In genomic region chr2:60676950-60677349, GRCh38 we compare ENCODE assay signal across 26 cellular contexts.
DNase-seq lines count a peak whose midpoint lies in the region; ATAC-seq, FAIRE-seq and TF ChIP-seq lines count a peak whose summit lies in the region.
"Had no signal": no experiment of that assay in that cellular context is flagged by ENCODE, and none has a peak within 500 bp of the region (broad histone marks: within the 10 kb centered on the region; RNA-seq: fewer than 3 reads in every experiment).

No MANE protein-coding gene starts in this region.

- peaks cover 15% of the 10 kb centered on the region for H3K27me3 Mint-ChIP-seq in activated CD8-positive, alpha-beta T cell treated with anti-CD3 and anti-CD28 coated beads, Interleukin-2, amount 10 ng/mL, durations not matched to agents 7 days and 5 days (ENCODE audit: low read depth)
- peaks cover 5% of the 10 kb centered on the region for H3K27me3 Mint-ChIP-seq in activated CD8-positive, alpha-beta T cell treated with anti-CD3 and anti-CD28 coated beads for 36 hours

- no peak overlapping the region for H3K4me2 ChIP-seq in K562 (ENCODE audit: insufficient read depth, low read length)

- DNase-seq in activated CD8-positive, alpha-beta T cell treated with anti-CD3 and anti-CD28 coated beads, Interleukin-2, amount 10 ng/mL, durations not matched to agents 7 days and 5 days: peak; percentile 39
- no peak for DNase-seq in activated CD8-positive, alpha-beta T cell treated with anti-CD3 and anti-CD28 coated beads for 36 hours
- DNase-seq in NB4 (ENCODE audit: low read depth) (peak; percentile 83), K562 (ENCODE audit: extremely low read depth in 1 of 4, low spot score in 3 of 4) (no peak), pons (ENCODE audit: low spot score) (peak; percentile 42), NCI-H2029 (lab: John Stamatoyannopoulos, UW) (no peak)
- DNase-seq: activated CD4-positive, alpha-beta T cell treated with anti-CD3 and anti-CD28 coated beads for 36 hours; activated T-cell treated with anti-CD3 and anti-CD28 coated beads, Interleukin-2, amount 50 U/mL, for 4 hours; CD8-positive, alpha-beta memory T cell; DMS 273 treated with DMSO at 0.1 percent for 48 hours; NCI-H1694; NCI-H2171 treated with DMSO at 0.1 percent for 48 hours; NCI-H510A treated with DMSO at 0.1 percent for 48 hours; stimulated activated CD4-positive, alpha-beta T cell treated with anti-CD3 and anti-CD28 coated beads, Interleukin-2, amount 100 ng/mL, for 24 hours; T-helper 17 cell; transverse colon had no signal

- TF ChIP-seq CTCF in activated CD8-positive, alpha-beta T cell treated with anti-CD3 and anti-CD28 coated beads for 36 hours (IDR thresholded peaks at IDR 0.05): no peak
- no peak for TF ChIP-seq CTCF in NB4 (IDR thresholded peaks at IDR 0.05; ENCODE audit: low read depth, low read length)
- no peak for TF ChIP-seq CTCF in K562 (IDR thresholded peaks at IDR 0.05 in 2 of 3, conservative IDR thresholded peaks at IDR 0.05 in 1 of 3; ENCODE audit: insufficient read depth in 2 of 3, low read depth in 1 of 3, low read length in 3 of 3)

- no peak overlapping the region for H2AFZ ChIP-seq in K562 (ENCODE audit: low read depth, low read length)

- POLR2A ChIA-PET in activated CD8-positive, alpha-beta T cell treated with anti-CD3 and anti-CD28 coated beads, Interleukin-2, amount 10 ng/mL, durations not matched to agents 7 days and 5 days (lab: Charles Lee): interaction anchor here (1.0 kb wide), 1 partner anchor 60 kb away, joined by 3 read pairs; no protein-coding TSS in a partner anchor
- POLR2A ChIA-PET in activated CD8-positive, alpha-beta T cell treated with anti-CD3 and anti-CD28 coated beads for 36 hours (lab: Charles Lee): no interaction called here
- POLR2A ChIA-PET in K562 (lab: Yijun Ruan, JAX): interaction anchor here (0.6 to 0.7 kb wide), 2 partner anchors 24 to 341 kb away, joined by 3 read pairs; partner anchors contain the start of gene PUS10

- H3K4me3 Mint-ChIP-seq in activated CD8-positive, alpha-beta T cell treated with anti-CD3 and anti-CD28 coated beads, Interleukin-2, amount 10 ng/mL, durations not matched to agents 7 days and 5 days: no peak overlapping the region
- H3K4me3 Mint-ChIP-seq in activated CD8-positive, alpha-beta T cell treated with anti-CD3 and anti-CD28 coated beads for 36 hours: no peak overlapping the region
- H3K4me3 Mint-ChIP-seq: activated CD4-positive, alpha-beta T cell treated with anti-CD3 and anti-CD28 coated beads for 36 hours; activated T-cell treated with anti-CD3 and anti-CD28 coated beads, Interleukin-2, amount 50 U/mL, for 4 hours; CD8-positive, alpha-beta memory T cell; natural killer cell treated with Interleukin-12 subunit alpha and Interleukin-12 subunit beta and Interleukin-15 and Interleukin-18, amount 100 ng/mL, for 72 hours; T-helper 17 cell had no signal

- in situ Hi-C loops in K562 (cut with MboI): no loop called here

- ATAC-seq in activated CD8-positive, alpha-beta T cell treated with anti-CD3 and anti-CD28 coated beads, Interleukin-2, amount 10 ng/mL, durations not matched to agents 7 days and 5 days: no peak
- no peak for ATAC-seq in activated CD8-positive, alpha-beta T cell treated with anti-CD3 and anti-CD28 coated beads for 36 hours
- ATAC-seq in K562 (no peak), HG03175 (IDR thresholded peaks at IDR 0.05; ENCODE audit: unreplicated experiment) (no peak), HG03039 (IDR thresholded peaks at IDR 0.05; ENCODE audit: unreplicated experiment) (no peak)
- ATAC-seq: activated CD4-positive, alpha-beta T cell treated with anti-CD3 and anti-CD28 coated beads for 36 hours; activated T-cell treated with anti-CD3 and anti-CD28 coated beads, Interleukin-2, amount 50 U/mL, for 4 hours; body of pancreas; T-helper 17 cell had no signal

- peaks cover 29% of the 10 kb centered on the region for H3K4me1 Mint-ChIP-seq in activated CD8-positive, alpha-beta T cell treated with anti-CD3 and anti-CD28 coated beads, Interleukin-2, amount 10 ng/mL, durations not matched to agents 7 days and 5 days (ENCODE audit: low read depth)
- H3K4me1 Mint-ChIP-seq in activated CD8-positive, alpha-beta T cell treated with anti-CD3 and anti-CD28 coated beads for 36 hours (ENCODE audit: low read depth): peaks cover 2% of the 10 kb centered on the region
- H3K4me1 Mint-ChIP-seq: activated CD4-positive, alpha-beta T cell treated with anti-CD3 and anti-CD28 coated beads for 36 hours; T-helper 17 cell had no signal

- CTCF ChIA-PET in activated CD8-positive, alpha-beta T cell treated with anti-CD3 and anti-CD28 coated beads, Interleukin-2, amount 10 ng/mL, durations not matched to agents 7 days and 5 days (lab: Charles Lee): interaction anchor here (0.6 to 1.3 kb wide), 6 partner anchors 8 to 919 kb away, joined by 3 to 5 read pairs (median 4); partner anchors contain the start of gene PAPOLG
- CTCF ChIA-PET in activated CD8-positive, alpha-beta T cell treated with anti-CD3 and anti-CD28 coated beads for 36 hours (lab: Charles Lee): interaction anchor here (1.0 to 6.0 kb wide), 7 partner anchors 9 to 117 kb away, joined by 3 to 39 read pairs (median 17); no protein-coding TSS in a partner anchor
- CTCF ChIA-PET in K562 (lab: Yijun Ruan, JAX; ENCODE audit: low intra/inter-chr PET ratio): no interaction called here

- no peaks in the 10 kb centered on the region for H3K9me3 Mint-ChIP-seq in activated CD8-positive, alpha-beta T cell treated with anti-CD3 and anti-CD28 coated beads, Interleukin-2, amount 10 ng/mL, durations not matched to agents 7 days and 5 days (ENCODE audit: insufficient read depth)
- no peaks in the 10 kb centered on the region for H3K9me3 Mint-ChIP-seq in activated CD8-positive, alpha-beta T cell treated with anti-CD3 and anti-CD28 coated beads for 36 hours
- H3K9me3 Mint-ChIP-seq: activated T-cell treated with anti-CD3 and anti-CD28 coated beads, Interleukin-2, amount 50 U/mL, for 4 hours; CD8-positive, alpha-beta memory T cell; natural killer cell treated with Interleukin-12 subunit alpha and Interleukin-12 subunit beta and Interleukin-15 and Interleukin-18, amount 100 ng/mL, for 72 hours had no signal

- FAIRE-seq in K562 (lab: Jason Lieb, UNC): no peak
- FAIRE-seq: A204.1, GM12892, H1, keratinocyte had no signal

- H3K36me3 ChIP-seq in K562 (ENCODE audit: control insufficient read depth, insufficient read depth, low read length): no peaks in the 10 kb centered on the region
- H3K36me3 ChIP-seq: adrenal gland, transverse colon had no signal

- no TSS peak for BruUV-seq in K562 (replicated peaks; lab: Mats Ljungman, UMichigan)

- no peaks in the 10 kb centered on the region for H3K79me2 ChIP-seq in K562 (ENCODE audit: control insufficient read depth, insufficient read depth, low read length)

- no peak for TF ChIP-seq EP300 in K562 (IDR thresholded peaks at IDR 0.05; ENCODE audit: low read length)

- no peak overlapping the region for H3K9ac ChIP-seq in K562 (ENCODE audit: insufficient read depth in 1 of 2, low read depth in 2 of 2, low read length in 2 of 2)

- no peaks in the 10 kb centered on the region; a peak in 2 of 5 replicates for H3K4me1 ChIP-seq in K562 (replicated peaks in 1 of 2; ENCODE audit: control insufficient read depth in 2 of 2, insufficient read depth in 2 of 2, low read length in 2 of 2)
- H3K4me1 ChIP-seq: adrenal gland had no signal

- H3K4me3 ChIP-seq in NB4 (ENCODE audit: low read depth, low read length) (no peak overlapping the region), K562 (no peak overlapping the region)
- H3K4me3 ChIP-seq: adrenal gland, body of pancreas, SK-N-MC, transverse colon had no signal

- no peak for TF ChIP-seq POLR2A in NB4 (IDR thresholded peaks at IDR 0.05; ENCODE audit: extremely low read depth, insufficient read length)
- TF ChIP-seq POLR2A in K562 (conservative IDR thresholded peaks at IDR 0.05): no peak

- TF ChIP-seq RAD21 in K562 (CRISPR knock-in tag; conservative IDR thresholded peaks at IDR 0.05 in 1 of 2, IDR thresholded peaks at IDR 0.05 in 1 of 2): no peak

- intact Hi-C loops in activated CD8-positive, alpha-beta T cell treated with anti-CD3 and anti-CD28 coated beads for 36 hours (cut with micrococcal nuclease): no loop called here
- intact Hi-C loops in K562 (cut with micrococcal nuclease): no loop called here

- H3K27ac Mint-ChIP-seq in activated CD8-positive, alpha-beta T cell treated with anti-CD3 and anti-CD28 coated beads, Interleukin-2, amount 10 ng/mL, durations not matched to agents 7 days and 5 days: no peak overlapping the region
- H3K27ac Mint-ChIP-seq in activated CD8-positive, alpha-beta T cell treated with anti-CD3 and anti-CD28 coated beads for 36 hours: no peak overlapping the region
- H3K27ac Mint-ChIP-seq: activated CD4-positive, alpha-beta T cell treated with anti-CD3 and anti-CD28 coated beads for 36 hours; CD8-positive, alpha-beta memory T cell; natural killer cell treated with Interleukin-12 subunit alpha and Interleukin-12 subunit beta and Interleukin-15 and Interleukin-18, amount 100 ng/mL, for 72 hours; T-helper 17 cell had no signal

- no peaks in the 10 kb centered on the region for H3K9me3 ChIP-seq in K562 (replicated peaks; ENCODE audit: control insufficient read depth, insufficient read depth, low read depth, low read length)
- H3K9me3 ChIP-seq: adrenal gland, body of pancreas, transverse colon had no signal

- H3K27ac ChIP-seq in K562 (ENCODE audit: extremely low read depth, low read depth, low read length): no peak overlapping the region
- H3K27ac ChIP-seq: adrenal gland, body of pancreas, SK-N-MC, transverse colon had no signal

- WGBS in K562 (ENCODE audit: insufficient coverage, low coverage, missing lambda C conversion rate): 0% methylated on average over 2 of the region's 2 CpGs

- no peaks in the 10 kb centered on the region for H3K36me3 Mint-ChIP-seq in activated CD8-positive, alpha-beta T cell treated with anti-CD3 and anti-CD28 coated beads, Interleukin-2, amount 10 ng/mL, durations not matched to agents 7 days and 5 days (ENCODE audit: low read depth)
- H3K36me3 Mint-ChIP-seq in activated CD8-positive, alpha-beta T cell treated with anti-CD3 and anti-CD28 coated beads for 36 hours (ENCODE audit: low read depth): no peaks in the 10 kb centered on the region
- H3K36me3 Mint-ChIP-seq: CD8-positive, alpha-beta memory T cell; natural killer cell treated with Interleukin-12 subunit alpha and Interleukin-12 subunit beta and Interleukin-15 and Interleukin-18, amount 100 ng/mL, for 72 hours had no signal

- peaks cover 20 to 45% of the 10 kb centered on the region in 2 experiments for H3K27me3 ChIP-seq in K562 (ENCODE audit: control insufficient read depth in 2 of 2, insufficient read depth in 2 of 2, low read length in 2 of 2)
- H3K27me3 ChIP-seq: adrenal gland, body of pancreas had no signal

- peaks cover 3% of the 10 kb centered on the region for H3K9me1 ChIP-seq in K562 (ENCODE audit: control insufficient read depth, insufficient read depth, low read length)

- H4K20me1 ChIP-seq in K562 (replicated peaks; ENCODE audit: control insufficient read depth, insufficient read depth, low read length): no peaks in the 10 kb centered on the region

Comparison
In these comparisons a context has a peak if more than half of its experiments do, and no peak if none do; other contexts are left out.
1. DNase-seq: peak in activated CD8-positive, alpha-beta T cell treated with anti-CD3 and anti-CD28 coated beads, Interleukin-2, amount 10 ng/mL, durations not matched to agents 7 days and 5 days (single experiment), NB4 (single experiment) and pons (single experiment); none in activated CD8-positive, alpha-beta T cell treated with anti-CD3 and anti-CD28 coated beads for 36 hours (single experiment), K562 (0 of 4) and NCI-H2029 (single experiment).